ENCODE assay signal across 8 cellular contexts in genomic region chr4:81471361-81472248, GRCh38. TPM values are rescaled to one million over a fixed set of nuclear protein-coding genes. Genes with fewer than 3 reads are reported as not detected.
DNase-seq lines count a peak whose midpoint lies in the region; ATAC-seq and TF ChIP-seq lines count a peak whose summit lies in the region.

TSS of gene RASGEF1B (minus strand) at chr4:81471907. CDS start at chr4:81459508, 12,399 bp downstream.

- H2AFZ ChIP-seq in SU-DHL-6 (ENCODE audit: low read depth, low read length, severe bottlenecking) (peak within 1 kb of the TSS; percentile 4), parathyroid adenoma (peak within 1 kb of the TSS; percentile 83)

- H3K9ac ChIP-seq in SU-DHL-6 (ENCODE audit: low read length), result peak within 1 kb of the TSS; percentile 74
- H3K9ac ChIP-seq in parathyroid adenoma, result peak within 1 kb of the TSS; percentile 7

- peak; percentile 7 to 79 for TF ChIP-seq POLR2A in thyroid gland (IDR thresholded peaks at IDR 0.05)

- intact Hi-C loops in cardiac septum (cut with DNase I), result loop anchor here (5.0 to 10.0 kb wide), 5 partner anchors 96 to 813 kb away; no protein-coding TSS in a partner anchor
- intact Hi-C loops in thyroid gland (cut with DNase I), result loop anchor here (2.0 kb wide), 1 partner anchor 371 kb away; no protein-coding TSS in a partner anchor

- H3K4me1 ChIP-seq in parathyroid adenoma (peaks cover 4% of the 10 kb centered on the region), thyroid gland (peaks cover 14 to 19% of the 10 kb centered on the region in 2 donors)

- peaks cover 10% of the 10 kb centered on the region for H3F3A ChIP-seq in SU-DHL-6 (ENCODE audit: insufficient read depth)

- H3K4me2 ChIP-seq in SU-DHL-6 (ENCODE audit: low read depth, low read length, poor library complexity, severe bottlenecking), result peak within 1 kb of the TSS; percentile 91
- H3K4me2 ChIP-seq in parathyroid adenoma (ENCODE audit: low read length), result peak within 1 kb of the TSS; percentile 87

- DNase-seq in GM10266 (ENCODE audit: extremely low spot score) (peak; percentile 90), NCI-H1105 treated with DMSO at 0.1 percent for 48 hours (lab: John Stamatoyannopoulos, UW) (peak; percentile 84), cardiac septum (ENCODE audit: low spot score) (peak; percentile 93), thyroid gland (peak; percentile 93)
- peak; percentile 93 for DNase-seq in activated naive CD8-positive, alpha-beta T cell treated with anti-CD3 and anti-CD28 coated beads, Interleukin-2, amount 50 U/mL, for 16 hours (ENCODE audit: low read depth, low spot score)

- peak within 1 kb of the TSS; percentile 92 for H3K27ac ChIP-seq in SU-DHL-6 (ENCODE audit: low read depth, low read length)
- H3K27ac ChIP-seq in parathyroid adenoma, result peak within 1 kb of the TSS; percentile 89
- H3K27ac ChIP-seq in thyroid gland, result peak within 1 kb of the TSS; percentile 74 to 89 (median 88)

- H3K79me2 ChIP-seq in SU-DHL-6 (ENCODE audit: insufficient read depth, low read length) (peaks cover 49% of the 10 kb centered on the region), parathyroid adenoma (peaks cover 3% of the 10 kb centered on the region)

- TF ChIP-seq CTCF in GM10266 (IDR thresholded peaks at IDR 0.05; ENCODE audit: control insufficient read depth, insufficient read depth, low read depth, missing control alignments) (no peak), SU-DHL-6 (IDR thresholded peaks at IDR 0.05; ENCODE audit: insufficient read depth, low read length, poor library complexity, severe bottlenecking) (no peak), parathyroid adenoma (IDR thresholded peaks at IDR 0.05) (no peak), thyroid gland (IDR thresholded peaks at IDR 0.05) (no peak)

- 0 out of 2 replicates have a peak, but pooled peaks cover 2% of the 10 kb centered on the region for H4K20me1 ChIP-seq in SU-DHL-6 (ENCODE audit: low read depth, low read length)

- H3K4me3 ChIP-seq in SU-DHL-6 (ENCODE audit: insufficient read depth, low read length, poor library complexity, severe bottlenecking), result peak within 1 kb of the TSS; percentile 79
- H3K4me3 ChIP-seq in parathyroid adenoma (ENCODE audit: low read depth, low read length), result peak within 1 kb of the TSS; percentile 91
- peak within 1 kb of the TSS; percentile 30 to 83 (median 71) for H3K4me3 ChIP-seq in thyroid gland (replicated peaks in 1 of 3)

- H3K9me3 ChIP-seq in SU-DHL-6 (ENCODE audit: insufficient read depth, low read length), result no peaks in the 10 kb centered on the region
- no peaks in the 10 kb centered on the region for H3K9me3 ChIP-seq in parathyroid adenoma (ENCODE audit: control insufficient read depth, low read length)
- no peaks in the 10 kb centered on the region for H3K9me3 ChIP-seq in thyroid gland

- H3K36me3 ChIP-seq in SU-DHL-6 (ENCODE audit: low read length) (no peaks in the 10 kb centered on the region), parathyroid adenoma (ENCODE audit: control insufficient read depth, insufficient read depth, low read length) (no peaks in the 10 kb centered on the region), thyroid gland (no peaks in the 10 kb centered on the region)

- 0% methylated on average over 22 to 42 of the region's 87 CpGs for WGBS in thyroid gland, 2 donors

- no peaks in the 10 kb centered on the region for H3K27me3 ChIP-seq in SU-DHL-6 (ENCODE audit: low read length)
- no peaks in the 10 kb centered on the region for H3K27me3 ChIP-seq in parathyroid adenoma (ENCODE audit: control insufficient read depth, insufficient read depth, low read length)
- no peaks in the 10 kb centered on the region for H3K27me3 ChIP-seq in thyroid gland

- H3K9me2 ChIP-seq in SU-DHL-6 (replicated peaks; ENCODE audit: insufficient read depth, low read length), result no peaks in the 10 kb centered on the region

- peak; percentile 98 for ATAC-seq in HG02642 (IDR thresholded peaks at IDR 0.05; ENCODE audit: poor library complexity, unreplicated experiment)

RNA-seq across cellular contexts. Expression of gene RASGEF1B, which starts in this region (rescaled TPM):
- total RNA-seq in cardiac septum (2.4 TPM), thyroid gland (10 to 100 TPM in 2 of 4 donors, 1 to 10 TPM in 2; 4.3 to 15.5 (median 10.2) TPM)

Comparison
In these comparisons a context has a peak if more than half of its experiments do, and no peak if none do; other contexts are left out.
1. Peak in every context shown above with its lines: DNase-seq, ATAC-seq, H3K4me3 ChIP-seq and H3K27ac ChIP-seq.